Comparison of ENCODE assay signal across 1 cellular context in the genomic region with DNA sequence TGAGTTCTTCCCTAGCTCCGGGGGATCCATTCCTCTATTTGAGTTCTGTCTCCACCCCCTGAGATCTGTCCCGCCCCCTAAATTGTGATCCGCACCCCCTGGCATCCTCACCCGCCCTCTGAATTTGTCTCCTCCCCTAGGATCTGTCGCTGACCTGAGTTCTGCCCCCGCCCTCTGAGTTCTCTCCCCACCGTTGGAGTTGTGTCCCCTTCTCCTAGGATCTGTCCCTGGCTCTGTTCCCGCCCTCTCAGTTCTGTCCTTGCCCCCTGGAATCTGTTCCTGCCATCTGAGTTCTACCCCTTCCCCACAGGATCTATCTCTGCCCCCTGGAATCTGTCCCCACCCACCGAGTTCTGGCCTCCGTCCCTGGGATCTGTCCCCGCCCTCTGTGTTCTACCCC.
TF ChIP-seq lines count a peak whose summit lies in the region.

No MANE protein-coding gene starts in this region.

TF ChIP-seq in A549, 52 proteins besides CTCF, POLR2A, EP300 and RAD21:
- no peak for TF ChIP-seq JUNB (IDR thresholded peaks at IDR 0.05)
- TF ChIP-seq POLR2AphosphoS2 (conservative IDR thresholded peaks at IDR 0.05; ENCODE audit: low read length), result no peak
- no peak for TF ChIP-seq ZC3H11A (IDR thresholded peaks at IDR 0.05)
- TF ChIP-seq ZNF302 (CRISPR knock-in tag; IDR thresholded peaks at IDR 0.05), result no peak
- TF ChIP-seq MAFK (IDR thresholded peaks at IDR 0.05; ENCODE audit: partially characterized antibody), result no peak
- TF ChIP-seq, protein P1, sequence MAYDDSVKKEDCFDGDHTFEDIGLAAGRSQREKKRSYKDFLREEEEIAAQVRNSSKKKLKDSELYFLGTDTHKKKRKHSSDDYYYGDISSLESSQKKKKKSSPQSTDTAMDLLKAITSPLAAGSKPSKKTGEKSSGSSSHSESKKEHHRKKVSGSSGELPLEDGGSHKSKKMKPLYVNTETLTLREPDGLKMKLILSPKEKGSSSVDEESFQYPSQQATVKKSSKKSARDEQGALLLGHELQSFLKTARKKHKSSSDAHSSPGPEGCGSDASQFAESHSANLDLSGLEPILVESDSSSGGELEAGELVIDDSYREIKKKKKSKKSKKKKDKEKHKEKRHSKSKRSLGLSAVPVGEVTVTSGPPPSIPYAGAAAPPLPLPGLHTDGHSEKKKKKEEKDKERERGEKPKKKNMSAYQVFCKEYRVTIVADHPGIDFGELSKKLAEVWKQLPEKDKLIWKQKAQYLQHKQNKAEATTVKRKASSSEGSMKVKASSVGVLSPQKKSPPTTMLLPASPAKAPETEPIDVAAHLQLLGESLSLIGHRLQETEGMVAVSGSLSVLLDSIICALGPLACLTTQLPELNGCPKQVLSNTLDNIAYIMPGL (CRISPR knock-in tag; IDR thresholded peaks at IDR 0.05; ENCODE audit: borderline replicate concordance), result no peak
- TF ChIP-seq RARB (CRISPR knock-in tag; IDR thresholded peaks at IDR 0.05), result no peak
- TF ChIP-seq CHD4 (IDR thresholded peaks at IDR 0.05; ENCODE audit: borderline replicate concordance), result no peak
- no peak for TF ChIP-seq FOSL2 (IDR thresholded peaks at IDR 0.05)
- no peak for TF ChIP-seq FOSL2 (CRISPR knock-in tag; IDR thresholded peaks at IDR 0.05)
